Comparison of ENCODE assay signal across 10 cellular contexts in the genomic region with DNA sequence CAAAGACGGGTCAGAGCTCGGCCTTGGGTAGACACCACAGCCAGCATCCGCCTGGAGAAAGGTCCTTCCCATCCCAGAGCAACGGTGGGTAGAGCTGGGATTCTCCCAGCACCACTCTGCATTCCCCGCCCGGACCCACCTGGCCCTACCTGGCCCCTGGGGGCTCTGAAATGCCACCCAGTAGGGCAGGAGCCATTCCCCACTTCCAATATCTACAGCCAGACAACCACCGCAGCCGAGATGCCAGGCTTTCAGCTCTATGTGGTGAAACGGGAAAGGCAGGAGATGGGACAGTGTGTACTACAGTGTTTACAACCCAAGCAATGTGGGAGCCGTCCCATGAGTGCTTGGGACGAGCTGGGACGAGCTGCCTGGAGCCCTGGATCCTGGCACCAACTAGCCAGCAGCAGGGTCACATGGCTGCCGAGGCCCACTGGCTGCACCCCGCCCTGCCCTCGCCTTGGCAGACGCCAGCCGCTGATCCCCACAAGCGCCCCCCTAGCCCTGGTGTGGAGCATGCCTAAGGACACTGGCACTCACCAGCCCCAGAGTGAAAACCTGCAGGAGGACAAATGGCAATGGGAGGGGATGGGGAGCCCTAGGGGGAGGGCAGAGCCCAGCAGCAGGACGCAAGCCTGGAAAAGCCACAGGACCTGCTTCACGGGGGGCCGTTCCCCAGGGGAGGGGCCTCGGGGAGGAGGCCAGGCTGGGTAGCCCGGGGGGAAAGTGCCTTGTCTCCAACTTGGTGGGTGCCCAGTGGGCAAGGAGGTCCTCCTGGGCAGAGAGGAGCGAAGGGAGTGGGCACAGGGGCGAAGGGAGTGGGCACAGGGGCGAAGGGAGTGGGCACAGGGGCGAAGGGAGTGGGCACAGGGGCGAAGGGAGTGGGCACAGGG. TPM values are rescaled to one million over a fixed set of nuclear protein-coding genes. Genes with fewer than 3 reads are reported as not detected.
DNase-seq lines count a peak whose midpoint lies in the region; ATAC-seq and TF ChIP-seq lines count a peak whose summit lies in the region.
"Had no signal": no experiment of that assay in that cellular context is flagged by ENCODE, and none has a peak within 500 bp of the region (broad histone marks: within the 10 kb centered on the region; RNA-seq: fewer than 3 reads in every experiment).

No MANE protein-coding gene starts in this region.

- intact Hi-C loops in activated B cell treated with CpG ODN at 0.5 μM for 24 hours (cut with micrococcal nuclease), result no loop called here

- peak overlapping the region; percentile 72 for H3K27ac Mint-ChIP-seq in activated B cell treated with CpG ODN at 0.5 μM for 24 hours
- H3K27ac Mint-ChIP-seq: HFFc6 had no signal

- peaks cover 28% of the 10 kb centered on the region for H3K4me1 Mint-ChIP-seq in activated B cell treated with CpG ODN at 0.5 μM for 24 hours

- no peaks in the 10 kb centered on the region for H3K9me3 Mint-ChIP-seq in activated B cell treated with CpG ODN at 0.5 μM for 24 hours
- H3K9me3 Mint-ChIP-seq: HFFc6 had no signal

- DNase-seq in Ammon's horn (ENCODE audit: low spot score), result peak; percentile 97
- DNase-seq in activated B cell treated with CpG ODN at 0.5 μM for 24 hours, result no peak
- DNase-seq in NCI-H146 treated with DMSO at 0.1 percent for 48 hours (lab: John Stamatoyannopoulos, UW; ENCODE audit: unreplicated experiment), result no peak
- no peak for DNase-seq in NCI-H446 (lab: John Stamatoyannopoulos, UW)
- no peak for DNase-seq in HPDE6-E6E7 (ENCODE audit: extremely low spot score)
- DNase-seq: HFFc6, NCI-H1092 treated with DMSO at 0.1 percent for 48 hours had no signal

- H3K27me3 Mint-ChIP-seq in activated B cell treated with CpG ODN at 0.5 μM for 24 hours, result no peaks in the 10 kb centered on the region

- peaks cover 68% of the 10 kb centered on the region for H3K36me3 Mint-ChIP-seq in activated B cell treated with CpG ODN at 0.5 μM for 24 hours (ENCODE audit: low read depth)

- POLR2A ChIA-PET in activated B cell treated with CpG ODN at 0.5 μM for 24 hours (lab: Charles Lee), result interaction anchor here (0.7 to 6.6 kb wide), 7 partner anchors 12 to 796 kb away, joined by 3 to 102 read pairs (median 9); a partner anchor contains a TSS

- TF ChIP-seq CTCF in activated B cell treated with CpG ODN at 0.5 μM for 24 hours (IDR thresholded peaks at IDR 0.05), result no peak

- ATAC-seq in activated B cell treated with CpG ODN at 0.5 μM for 24 hours (ENCODE audit: low read depth), result no peak

- H3K27ac ChIP-seq in layer of hippocampus (ENCODE audit: low read depth, low read length), result peak overlapping the region; percentile 100

- no peaks in the 10 kb centered on the region for H3K27me3 ChIP-seq in layer of hippocampus (ENCODE audit: control insufficient read depth, insufficient read depth, low read length)

- CTCF ChIA-PET in activated B cell treated with CpG ODN at 0.5 μM for 24 hours (lab: Charles Lee), result interaction anchor here (0.5 to 4.1 kb wide), 4 partner anchors 19 to 92 kb away, joined by 3 to 32 read pairs (median 4); no protein-coding TSS in a partner anchor

- H3K4me3 Mint-ChIP-seq in activated B cell treated with CpG ODN at 0.5 μM for 24 hours, result no peak overlapping the region
- H3K4me3 Mint-ChIP-seq: HFFc6 had no signal

RNA-seq across cellular contexts. Expression of a gene that starts 13.5 kb away (rescaled TPM):
- total RNA-seq in activated B cell treated with CpG ODN at 0.5 μM for 24 hours, result 746 and 896 TPM in 2 replicates

RNA-seq across cellular contexts. Expression of a gene that starts 15.5 kb away (rescaled TPM):
- 166 and 181 TPM in 2 replicates for total RNA-seq in activated B cell treated with CpG ODN at 0.5 μM for 24 hours
- total RNA-seq: HFFc6 had no signal

RNA-seq across cellular contexts. Expression of a gene that starts 31.1 kb away (rescaled TPM):
- total RNA-seq in activated B cell treated with CpG ODN at 0.5 μM for 24 hours, result 5.2 and 7.1 TPM in 2 replicates
- total RNA-seq: dermis microvascular lymphatic vessel endothelial cell; HFFc6; T-helper 2 cell treated with Interferon-gamma antibody and Interleukin-4, amounts not matched to agents 100 ng/mL and 5 ng/mL, for 36 hours had no signal

RNA-seq across cellular contexts. Expression of a gene that starts 53.3 kb away (rescaled TPM):
- 636 and 647 TPM in 2 replicates for total RNA-seq in activated B cell treated with CpG ODN at 0.5 μM for 24 hours
